ENCODE assay signal across 24 cellular contexts in genomic region chr16:57668259-57668563, GRCh38. TPM values are rescaled to one million over a fixed set of nuclear protein-coding genes. Genes with fewer than 3 reads are reported as not detected.
DNase-seq lines count a peak whose midpoint lies in the region; ATAC-seq, FAIRE-seq and TF ChIP-seq lines count a peak whose summit lies in the region.
"Had no signal": no experiment of that assay in that cellular context is flagged by ENCODE, and none has a peak within 500 bp of the region (broad histone marks: within the 10 kb centered on the region; RNA-seq: fewer than 3 reads in every experiment).

Gene ADGRG3 (plus strand): TSS chr16:57668306. CDS start chr16:57668348, 42 bp downstream.

- no peak for FAIRE-seq in D721Med (lab: Jason Lieb, UNC)
- FAIRE-seq: A204.1 had no signal

- no peaks in the 10 kb centered on the region for H3K36me3 ChIP-seq in breast epithelium
- H3K36me3 ChIP-seq: prostate gland had no signal

- H3K4me1 ChIP-seq in breast epithelium = no peaks in the 10 kb centered on the region
- H3K4me1 ChIP-seq: prostate gland had no signal

- no peak for DNase-seq in breast epithelium (ENCODE audit: low spot score in 2 of 2)
- DNase-seq in MCF 10A (ENCODE audit: unreplicated experiment) = no peak
- DNase-seq in endothelial cell (ENCODE audit: low spot score) = no peak
- no peak for DNase-seq in natural killer cell
- DNase-seq in NCI-H82 treated with DMSO at 0.1 percent for 48 hours (lab: John Stamatoyannopoulos, UW; ENCODE audit: unreplicated experiment) = no peak
- DNase-seq in D721Med (ENCODE audit: insufficient read length, low spot score) = no peak
- DNase-seq in HuH-7 (ENCODE audit: low spot score) = no peak
- DNase-seq in NCI-H128 (lab: John Stamatoyannopoulos, UW; ENCODE audit: unreplicated experiment) = no peak
- DNase-seq: activated CD4-positive, alpha-beta T cell treated with anti-CD3 and anti-CD28 coated beads for 4 hours; heart right ventricle; HFFc6; naive B cell; NCI-H187; NCI-H774; SHP77 treated with DMSO at 0.1 percent for 48 hours; stimulated activated CD4-positive, alpha-beta T cell treated with anti-CD3 and anti-CD28 coated beads, Interleukin-2, amount 100 ng/mL, for 48 hours; trophoblast cell had no signal

- H3K27me3 Mint-ChIP-seq in MCF 10A (ENCODE audit: insufficient read depth, unreplicated experiment) (peaks cover 6% of the 10 kb centered on the region), endothelial cell (ENCODE audit: unreplicated experiment) (peaks cover 9% of the 10 kb centered on the region), natural killer cell (ENCODE audit: low read depth in 2 of 2) (no peaks in the 10 kb centered on the region)
- H3K27me3 Mint-ChIP-seq: stimulated activated naive CD8-positive, alpha-beta T cell treated with anti-CD3 and anti-CD28 coated beads, Interleukin-15, Interleukin-2, amounts not matched to agents 100 ng/mL and 50 ng/mL, for 24 hours had no signal

- POLR2A ChIA-PET in MCF 10A (lab: Yijun Ruan, JAX) = no interaction called here

- H3K9me3 Mint-ChIP-seq in MCF 10A (ENCODE audit: unreplicated experiment) (no peaks in the 10 kb centered on the region), endothelial cell (ENCODE audit: unreplicated experiment) (no peaks in the 10 kb centered on the region), natural killer cell (no peaks in the 10 kb centered on the region)
- H3K9me3 Mint-ChIP-seq: activated T-helper 2 cell treated with anti-CD3 and anti-CD28 coated beads, Interferon-gamma antibody, Interleukin-2, Interleukin-4, amounts not matched to agents 10 μg/mL and 5 μg/mL and 100 μg/mL, durations not matched to agents 14 hours and 24 hours and 36 hours; dendritic cell treated with granulocyte-macrophage colony-stimulating factor and Interleukin-4, amounts not matched to agents 40 ng/mL and 50 ng/mL, for 4 days; HFFc6; naive B cell; stimulated activated naive CD8-positive, alpha-beta T cell treated with anti-CD3 and anti-CD28 coated beads, Interleukin-15, Interleukin-2, amounts not matched to agents 100 ng/mL and 50 ng/mL, for 24 hours; T-cell had no signal

- H3K36me3 Mint-ChIP-seq in MCF 10A (ENCODE audit: insufficient read depth, unreplicated experiment) = no peaks in the 10 kb centered on the region
- H3K36me3 Mint-ChIP-seq in endothelial cell (ENCODE audit: low read depth, unreplicated experiment) = peaks cover 3% of the 10 kb centered on the region
- H3K36me3 Mint-ChIP-seq in natural killer cell = peaks cover 13% of the 10 kb centered on the region
- H3K36me3 Mint-ChIP-seq: naive B cell, T-cell had no signal

- H3K27ac Mint-ChIP-seq in MCF 10A (ENCODE audit: low read depth, unreplicated experiment) = no peak within 1 kb of the TSS
- peak within 1 kb of the TSS; percentile 43 for H3K27ac Mint-ChIP-seq in endothelial cell (ENCODE audit: unreplicated experiment)
- peak within 1 kb of the TSS; percentile 97 to 98 for H3K27ac Mint-ChIP-seq in natural killer cell
- H3K27ac Mint-ChIP-seq: activated T-helper 2 cell treated with anti-CD3 and anti-CD28 coated beads, Interferon-gamma antibody, Interleukin-2, Interleukin-4, amounts not matched to agents 10 μg/mL and 5 μg/mL and 100 μg/mL, durations not matched to agents 14 hours and 24 hours and 36 hours; dendritic cell treated with granulocyte-macrophage colony-stimulating factor and Interleukin-4, amounts not matched to agents 40 ng/mL and 50 ng/mL, for 4 days; HFFc6; stimulated activated naive CD8-positive, alpha-beta T cell treated with anti-CD3 and anti-CD28 coated beads, Interleukin-15, Interleukin-2, amounts not matched to agents 100 ng/mL and 50 ng/mL, for 24 hours; T-cell had no signal

- H3K4me3 Mint-ChIP-seq in MCF 10A (ENCODE audit: unreplicated experiment) = no peak within 1 kb of the TSS
- H3K4me3 Mint-ChIP-seq in endothelial cell (ENCODE audit: unreplicated experiment) = peak within 1 kb of the TSS; percentile 75
- H3K4me3 Mint-ChIP-seq in natural killer cell = peak within 1 kb of the TSS; percentile 84
- H3K4me3 Mint-ChIP-seq: dendritic cell treated with granulocyte-macrophage colony-stimulating factor and Interleukin-4, amounts not matched to agents 40 ng/mL and 50 ng/mL, for 4 days; HFFc6; stimulated activated naive CD8-positive, alpha-beta T cell treated with anti-CD3 and anti-CD28 coated beads, Interleukin-15, Interleukin-2, amounts not matched to agents 100 ng/mL and 50 ng/mL, for 24 hours; T-cell had no signal

- peak within 1 kb of the TSS in 2 of 3 donors; percentile 2 to 33 for H3K4me3 ChIP-seq in breast epithelium
- H3K4me3 ChIP-seq: prostate gland had no signal

- no peak for ATAC-seq in natural killer cell
- ATAC-seq: T-cell had no signal

- H3K27me3 ChIP-seq in breast epithelium = no peaks in the 10 kb centered on the region

- no peaks in the 10 kb centered on the region for H3K4me1 Mint-ChIP-seq in MCF 10A (ENCODE audit: insufficient read depth, unreplicated experiment)
- peaks cover 37% of the 10 kb centered on the region for H3K4me1 Mint-ChIP-seq in endothelial cell (ENCODE audit: unreplicated experiment)
- H3K4me1 Mint-ChIP-seq in natural killer cell = peaks cover 38 to 52% of the 10 kb centered on the region in 2 donors
- H3K4me1 Mint-ChIP-seq: naive B cell, T-cell had no signal

- H3K27ac ChIP-seq in breast epithelium = peak within 1 kb of the TSS; percentile 21 to 52
- H3K27ac ChIP-seq: prostate gland had no signal

- BruUV-seq in MCF 10A (replicated peaks; lab: Mats Ljungman, UMichigan) = no TSS peak

- CTCF ChIA-PET in MCF 10A (lab: Yijun Ruan, JAX) = interaction anchor here (1.2 to 1.6 kb wide), 2 partner anchors 19 to 20 kb away, joined by 3 read pairs; no protein-coding TSS in a partner anchor

- TF ChIP-seq CTCF in breast epithelium (IDR thresholded peaks at IDR 0.05) (no peak), MCF 10A (IDR thresholded peaks at IDR 0.05; ENCODE audit: unreplicated experiment) (no peak), endothelial cell (IDR thresholded peaks at IDR 0.05; ENCODE audit: unreplicated experiment) (no peak), natural killer cell (IDR thresholded peaks at IDR 0.05) (no peak), D721Med (IDR thresholded peaks at IDR 0.05; ENCODE audit: insufficient read depth, missing control alignments) (no peak)

- TF ChIP-seq POLR2A in breast epithelium (IDR thresholded peaks at IDR 0.05) = no peak

- no peaks in the 10 kb centered on the region for H3K9me3 ChIP-seq in breast epithelium
- H3K9me3 ChIP-seq: heart right ventricle, prostate gland had no signal

- intact Hi-C loops in breast epithelium (cut with DNase I; ENCODE audit: low total_unique reads) (no loop called here), MCF 10A (cut with micrococcal nuclease) (no loop called here), natural killer cell (cut with micrococcal nuclease) (loop anchor here (5.0 to 10.0 kb wide), 2 partner anchors 144 to 337 kb away; partner anchors contain the start of genes USB1 and ZNF319)

RNA-seq across cellular contexts. Expression of gene ADGRG3, which starts in this region (rescaled TPM):
- total RNA-seq in breast epithelium (1 to 10 TPM in 2 of 3 donors, under 1 TPM in 1; 0.64 to 5.2 (median 1.6) TPM), MCF 10A (2022) (not detected in 2 replicates), endothelial cell (ENCODE audit: unreplicated experiment) (0.31 TPM), natural killer cell (10 to 100 TPM; 16.6 to 57.3 (median 20.7) TPM)
- total RNA-seq: activated T-helper 2 cell treated with anti-CD3 and anti-CD28 coated beads, Interferon-gamma antibody, Interleukin-2, Interleukin-4, amounts not matched to agents 10 μg/mL and 5 μg/mL and 100 μg/mL, durations not matched to agents 14 hours and 24 hours and 36 hours; bronchial epithelial cell; HFFc6; prostate gland had no signal
